Comparison of ENCODE assay signal across 1 cellular context in genomic region chr18:2547477-2548087, GRCh38.
TF ChIP-seq lines count a peak whose summit lies in the region.

No MANE protein-coding gene starts in this region.

TF ChIP-seq in H1, 55 proteins besides CTCF, POLR2A, EP300 and RAD21:
- TF ChIP-seq HDAC2 (IDR thresholded peaks at IDR 0.05; ENCODE audit: borderline replicate concordance in 1 of 2, low read depth in 2 of 2, low read length in 2 of 2) = no peak
- TF ChIP-seq ASH2L (IDR thresholded peaks at IDR 0.05; ENCODE audit: low read length) = no peak
- TF ChIP-seq CHD1 (IDR thresholded peaks at IDR 0.05; ENCODE audit: low read depth, low read length) = no peak
- no peak for TF ChIP-seq RFX5 (IDR thresholded peaks at IDR 0.05; ENCODE audit: borderline replicate concordance, low read depth, low read length)
- no peak for TF ChIP-seq GABPA (IDR thresholded peaks at IDR 0.05; ENCODE audit: borderline replicate concordance, insufficient read depth, low read length)
- TF ChIP-seq RNF2 (IDR thresholded peaks at IDR 0.05; ENCODE audit: borderline replicate concordance, low read depth, low read length, missing control alignments, poor library complexity, severe bottlenecking) = no peak
- TF ChIP-seq MAFK (IDR thresholded peaks at IDR 0.05; ENCODE audit: low read depth, low read length) = no peak
